8 cellular contexts compared by ENCODE assay signal in the genomic region with DNA sequence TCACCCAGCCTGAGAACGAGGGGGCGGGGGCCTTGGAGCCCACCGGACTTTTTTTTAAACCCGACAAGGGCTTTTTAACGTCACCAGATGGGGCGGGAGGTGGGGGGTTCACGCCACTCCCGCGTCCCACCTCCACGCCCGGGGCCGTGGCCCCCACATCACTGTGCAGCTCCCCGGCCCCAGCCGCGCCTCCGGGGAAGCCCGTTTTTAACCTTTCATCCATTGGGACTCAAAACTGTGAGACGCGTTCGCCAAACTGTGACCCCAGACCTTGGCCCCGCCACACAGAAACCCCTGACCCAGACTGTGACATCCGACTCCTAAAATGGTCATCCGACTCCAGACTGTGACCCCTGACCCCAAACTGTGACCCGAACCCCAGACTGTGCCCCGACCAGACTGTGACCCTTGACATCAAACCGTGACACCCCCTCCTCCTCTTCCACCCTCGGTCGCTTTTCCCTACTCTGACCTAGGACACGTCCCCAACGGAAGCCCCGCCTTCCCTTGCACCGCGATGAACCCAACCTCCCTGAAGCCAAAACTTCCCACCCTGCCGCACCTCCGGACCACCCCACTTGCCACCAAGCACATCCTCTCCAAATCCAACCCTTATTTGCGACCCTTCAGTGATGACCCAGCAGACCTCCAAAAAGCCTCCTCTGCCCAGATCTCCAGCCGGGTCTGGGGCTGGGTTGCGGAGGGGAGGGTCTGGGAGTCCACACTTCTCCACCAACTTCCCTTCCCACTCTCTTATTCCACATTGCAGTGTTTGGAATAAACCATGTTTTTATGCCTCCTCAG. TPM values are rescaled to one million over a fixed set of nuclear protein-coding genes. Genes with fewer than 3 reads are reported as not detected.
DNase-seq lines count a peak whose midpoint lies in the region; ATAC-seq, FAIRE-seq and TF ChIP-seq lines count a peak whose summit lies in the region.

No MANE protein-coding gene starts in this region.

- H3K27me3 ChIP-seq in Karpas-422 (ENCODE audit: low read length) (no peaks in the 10 kb centered on the region), ovary (no peaks in the 10 kb centered on the region)

- TF ChIP-seq CTCF in chondrocyte (IDR thresholded peaks at IDR 0.05) (no peak), ovary (IDR thresholded peaks at IDR 0.05) (no peak)

- H3K36me3 ChIP-seq in Karpas-422 (ENCODE audit: insufficient read depth, low read length) (peaks cover 16% of the 10 kb centered on the region; the same call in 1 of the 2 replicates), ovary (no peaks in the 10 kb centered on the region)

- no peaks in the 10 kb centered on the region for H4K20me1 ChIP-seq in Karpas-422 (ENCODE audit: insufficient read depth, low read depth, low read length)

- peak overlapping the region; percentile 70 for H3K4me2 ChIP-seq in Karpas-422 (ENCODE audit: low read depth, low read length, poor library complexity, severe bottlenecking)

- TF ChIP-seq POLR2A in ovary (IDR thresholded peaks at IDR 0.05) = no peak

- H3K79me2 ChIP-seq in Karpas-422 (ENCODE audit: low read length) = peaks cover 29% of the 10 kb centered on the region

- WGBS in ovary, 3 donors = 20 to 37% (median 30%) methylated on average over 38 of the region's 38 CpGs

- H3K4me1 ChIP-seq in Karpas-422 (ENCODE audit: low read length) = peaks cover 26% of the 10 kb centered on the region
- H3K4me1 ChIP-seq in ovary (ENCODE audit: insufficient read depth) = peaks cover 6% of the 10 kb centered on the region

- H3K9me2 ChIP-seq in Karpas-422 (replicated peaks; ENCODE audit: insufficient read depth, low read length) = no peaks in the 10 kb centered on the region

- peaks cover 7% of the 10 kb centered on the region for H3K36me3 Mint-ChIP-seq in chondrocyte (ENCODE audit: low read depth)

- no peak for ATAC-seq in HG03342 (IDR thresholded peaks at IDR 0.05; ENCODE audit: unreplicated experiment)

- H3K4me1 Mint-ChIP-seq in chondrocyte (ENCODE audit: low read depth) = peaks cover 23% of the 10 kb centered on the region

- H3K27ac Mint-ChIP-seq in chondrocyte (ENCODE audit: unreplicated experiment) = peak overlapping the region; percentile 98

- H3K27ac ChIP-seq in Karpas-422 (ENCODE audit: low read length) (peak overlapping the region; percentile 77), ovary (no peak overlapping the region)

- FAIRE-seq in HTR-8/SVneo (lab: Jason Lieb, UNC) = no peak

- no peak for TF ChIP-seq EP300 in ovary (IDR thresholded peaks at IDR 0.05)

- H3K9me3 Mint-ChIP-seq in chondrocyte (ENCODE audit: low read depth) = no peaks in the 10 kb centered on the region

- H3K9me3 ChIP-seq in Karpas-422 (ENCODE audit: low read length) (no peaks in the 10 kb centered on the region), ovary (no peaks in the 10 kb centered on the region)

- DNase-seq in DMS79 (lab: John Stamatoyannopoulos, UW) (peak; percentile 10), Karpas-422 (no peak), chondrocyte (ENCODE audit: low spot score) (no peak), ovary (peak in 2 of 5 donors; percentile 32 to 53), HTR-8/SVneo (ENCODE audit: insufficient read length, low spot score) (no peak), pons (ENCODE audit: low spot score) (no peak)
- DNase-seq in activated CD8-positive, alpha-beta memory T cell treated with anti-CD3 and anti-CD28 coated beads, Interleukin-2, amount 50 U/mL, for 48 hours = no peak

- peak overlapping the region; percentile 86 for H3K4me3 Mint-ChIP-seq in chondrocyte (ENCODE audit: unreplicated experiment)

- intact Hi-C loops in ovary (cut with DNase I) = no loop called here

- H3K27me3 Mint-ChIP-seq in chondrocyte (ENCODE audit: low read depth) = no peaks in the 10 kb centered on the region

- peak overlapping the region; percentile 85 for H3K9ac ChIP-seq in Karpas-422 (ENCODE audit: low read length)

- peak overlapping the region; percentile 90 for H3K4me3 ChIP-seq in Karpas-422 (ENCODE audit: low read length)
- peak overlapping the region; percentile 66 for H3K4me3 ChIP-seq in ovary

- H2AFZ ChIP-seq in Karpas-422 (ENCODE audit: low read length) = peak overlapping the region; percentile 79; the same call in 1 of the 2 replicates

RNA-seq across cellular contexts. Expression of gene GRWD1, which starts 1.5 kb away (rescaled TPM):
- 15.9 and 22.2 TPM in 2 replicates for total RNA-seq in Karpas-422 (2014; rRNA removed; shearing (Covaris generic); ENCODE audit: low replicate concordance)
- total RNA-seq in chondrocyte = 20.7 to 31.8 TPM (median 23.6 TPM) in 3 replicates
- total RNA-seq in ovary = 10 to 100 TPM; 16.5 to 41.9 (median 32.5) TPM
- 10 to 100 TPM in 1 of 2 donors, 1 to 10 TPM in 1; 9.5 to 14.8 TPM for polyA plus RNA-seq in ovary

RNA-seq across cellular contexts. Expression of gene KCNJ14, which starts 11.0 kb away (rescaled TPM):
- 0.69 and 1.1 TPM in 2 replicates for total RNA-seq in Karpas-422 (2014; rRNA removed; shearing (Covaris generic); ENCODE audit: low replicate concordance)
- total RNA-seq in chondrocyte (0.90 to 1.1 TPM (median 0.95 TPM) in 3 replicates), ovary (1 to 10 TPM in 5 of 7 donors, under 1 TPM in 2; 0.48 to 2.2 (median 1.4) TPM)
- polyA plus RNA-seq in ovary = under 1 TPM; 0.56 to 0.63 TPM

RNA-seq across cellular contexts. Expression of gene CYTH2, which starts 24.8 kb away (rescaled TPM):
- 32.5 and 60.4 TPM in 2 replicates for total RNA-seq in Karpas-422 (2014; rRNA removed; shearing (Covaris generic); ENCODE audit: low replicate concordance)
- total RNA-seq in chondrocyte (68.7 to 76.7 TPM (median 69.9 TPM) in 3 replicates), ovary (10 to 100 TPM; 38.5 to 66.5 (median 49.4) TPM)
- polyA plus RNA-seq in ovary = 10 to 100 TPM; 27.6 to 58.2 TPM

RNA-seq across cellular contexts. Expression of gene GRIN2D, which starts 50.9 kb away (rescaled TPM):
- not detected in 2 replicates for total RNA-seq in Karpas-422 (2014; rRNA removed; shearing (Covaris generic); ENCODE audit: low replicate concordance)
- total RNA-seq in chondrocyte (2.4 to 5.1 TPM (median 4.9 TPM) in 3 replicates), ovary (under 1 TPM in 6 of 7 donors, not detected in 1; 0.10 to 0.32 (median 0.18) TPM)
- polyA plus RNA-seq in ovary = under 1 TPM; 0.12 TPM

RNA-seq across cellular contexts. Expression of gene KDELR1, which starts 53.0 kb away (rescaled TPM):
- total RNA-seq in Karpas-422 (2014; rRNA removed; shearing (Covaris generic); ENCODE audit: low replicate concordance) = 39.5 and 53.7 TPM in 2 replicates
- total RNA-seq in chondrocyte (251 to 261 TPM (median 251 TPM) in 3 replicates), ovary (100 to 1,000 TPM in 6 of 7 donors, 10 to 100 TPM in 1; 94.0 to 202 (median 170) TPM)
- polyA plus RNA-seq in ovary = 100 to 1,000 TPM; 180 to 333 TPM
